ENCODE assay signal across 8 cellular contexts in genomic region chr9:17810728-17811634, GRCh38.
DNase-seq lines count a peak whose midpoint lies in the region; ATAC-seq lines count a peak whose summit lies in the region.

No MANE protein-coding gene starts in this region.

- H3K9me3 Mint-ChIP-seq in activated CD8-positive, alpha-beta memory T cell treated with anti-CD3 and anti-CD28 coated beads, Interleukin-2, amount 10 ng/mL, durations not matched to agents 7 days and 5 days (ENCODE audit: low read depth), result no peaks in the 10 kb centered on the region

- CTCF ChIA-PET in activated CD8-positive, alpha-beta memory T cell treated with anti-CD3 and anti-CD28 coated beads, Interleukin-2, amount 10 ng/mL, durations not matched to agents 7 days and 5 days (lab: Charles Lee), result interaction anchor here (0.7 to 3.1 kb wide), 15 partner anchors 11 to 1218 kb away, joined by 3 to 24 read pairs (median 3); no protein-coding TSS in a partner anchor

- peak; percentile 54 for DNase-seq in activated CD8-positive, alpha-beta memory T cell treated with anti-CD3 and anti-CD28 coated beads, Interleukin-2, amount 10 ng/mL, durations not matched to agents 7 days and 5 days
- DNase-seq in activated CD8-positive, alpha-beta memory T cell treated with anti-CD3 and anti-CD28 coated beads for 24 hours, result no peak
- DNase-seq in NCI-H2171 treated with DMSO at 0.1 percent for 48 hours (lab: John Stamatoyannopoulos, UW) (peak; percentile 50), glomerular visceral epithelial cell (ENCODE audit: extremely low spot score) (peak; percentile 53), retina (peak; percentile 63)
- peak; percentile 25 to 37 for DNase-seq in activated CD4-positive, alpha-beta T cell treated with anti-CD3 and anti-CD28 coated beads, Interleukin-2, amount 50 U/mL, for 48 hours

- H3K4me1 Mint-ChIP-seq in activated CD8-positive, alpha-beta memory T cell treated with anti-CD3 and anti-CD28 coated beads, Interleukin-2, amount 10 ng/mL, durations not matched to agents 7 days and 5 days, result no peaks in the 10 kb centered on the region

- ATAC-seq in activated CD8-positive, alpha-beta memory T cell treated with anti-CD3 and anti-CD28 coated beads, Interleukin-2, amount 10 ng/mL, durations not matched to agents 7 days and 5 days, result no peak
- ATAC-seq in HG02852 (IDR thresholded peaks at IDR 0.05; ENCODE audit: unreplicated experiment), result peak; percentile 60
- no peak for ATAC-seq in esophagus mucosa

- H3K4me3 Mint-ChIP-seq in activated CD8-positive, alpha-beta memory T cell treated with anti-CD3 and anti-CD28 coated beads, Interleukin-2, amount 10 ng/mL, durations not matched to agents 7 days and 5 days, result no peak overlapping the region

- no peaks in the 10 kb centered on the region for H3K36me3 Mint-ChIP-seq in activated CD8-positive, alpha-beta memory T cell treated with anti-CD3 and anti-CD28 coated beads, Interleukin-2, amount 10 ng/mL, durations not matched to agents 7 days and 5 days

- H3K27me3 Mint-ChIP-seq in activated CD8-positive, alpha-beta memory T cell treated with anti-CD3 and anti-CD28 coated beads, Interleukin-2, amount 10 ng/mL, durations not matched to agents 7 days and 5 days, result no peaks in the 10 kb centered on the region

- H3K27ac Mint-ChIP-seq in activated CD8-positive, alpha-beta memory T cell treated with anti-CD3 and anti-CD28 coated beads, Interleukin-2, amount 10 ng/mL, durations not matched to agents 7 days and 5 days, result no peak overlapping the region
